In genomic region chr10:5447071-5447470, GRCh38 we compare ENCODE assay signal across 8 cellular contexts. TPM values are rescaled to one million over a fixed set of nuclear protein-coding genes. Genes with fewer than 3 reads are reported as not detected.
DNase-seq lines count a peak whose midpoint lies in the region; ATAC-seq and TF ChIP-seq lines count a peak whose summit lies in the region.

No MANE protein-coding gene starts in this region.

- peaks cover 18 to 79% (median 62%) of the 10 kb centered on the region in 7 donors for H3K4me1 Mint-ChIP-seq in naive thymus-derived CD4-positive, alpha-beta T cell

- H3K4me3 ChIP-seq in BE2C (ENCODE audit: low read depth, low read length): peak overlapping the region; percentile 61
- peak overlapping the region; percentile 79 for H3K4me3 ChIP-seq in naive thymus-derived CD4-positive, alpha-beta T cell (ENCODE audit: low read length)

- intact Hi-C loops in naive thymus-derived CD4-positive, alpha-beta T cell (cut with micrococcal nuclease): loop anchor here (1.0 to 10.0 kb wide), 6 partner anchors 10 to 604 kb away; partner anchors contain the start of genes GDI2 (in 2 of the 2), ANKRD16 (in 1 of the 2) and TASOR2 (in 1 of the 2)

- peaks cover 0 to 11% (median 4%) of the 10 kb centered on the region in 5 donors for H3K36me3 Mint-ChIP-seq in naive thymus-derived CD4-positive, alpha-beta T cell

- no peak for TF ChIP-seq CTCF in BE2C (IDR thresholded peaks at IDR 0.05; ENCODE audit: low read depth, low read length)

- H3K9me3 ChIP-seq in BE2C: no peaks in the 10 kb centered on the region
- H3K9me3 ChIP-seq in naive thymus-derived CD4-positive, alpha-beta T cell (ENCODE audit: control insufficient read depth in 2 of 3, low read length in 3 of 3): no peaks in the 10 kb centered on the region

- H3K27ac ChIP-seq in naive thymus-derived CD4-positive, alpha-beta T cell (ENCODE audit: low read depth, low read length): peak overlapping the region; percentile 78

- ATAC-seq in naive thymus-derived CD4-positive, alpha-beta T cell: no peak
- ATAC-seq in HG03457 (IDR thresholded peaks at IDR 0.05; ENCODE audit: unreplicated experiment): no peak
- ATAC-seq in esophagus mucosa: no peak

- CTCF ChIA-PET in naive thymus-derived CD4-positive, alpha-beta T cell (lab: Charles Lee): interaction anchor here (0.8 to 12.4 kb wide), 6 partner anchors 9 to 178 kb away, joined by 3 to 340 read pairs (median 4); no protein-coding TSS in a partner anchor

- H3K36me3 ChIP-seq in BE2C: peaks cover 6% of the 10 kb centered on the region
- H3K36me3 ChIP-seq in naive thymus-derived CD4-positive, alpha-beta T cell (ENCODE audit: control insufficient read depth in 2 of 3, insufficient read depth in 3 of 3, low read length in 3 of 3): no peaks in the 10 kb centered on the region

- POLR2A ChIA-PET in naive thymus-derived CD4-positive, alpha-beta T cell (lab: Charles Lee): interaction anchor here (0.7 to 7.0 kb wide), 13 partner anchors 9 to 1544 kb away, joined by 3 to 78 read pairs (median 4); no protein-coding TSS in a partner anchor

- H3K4me3 Mint-ChIP-seq in naive thymus-derived CD4-positive, alpha-beta T cell: peak overlapping the region; percentile 75 to 100 (median 96)

- peak overlapping the region; percentile 82 to 97 (median 92) for H3K27ac Mint-ChIP-seq in naive thymus-derived CD4-positive, alpha-beta T cell

- H3K4me1 ChIP-seq in BE2C: peaks cover 7% of the 10 kb centered on the region
- H3K4me1 ChIP-seq in naive thymus-derived CD4-positive, alpha-beta T cell (ENCODE audit: control insufficient read depth in 2 of 2, insufficient read depth in 2 of 2, low read length in 2 of 2): peaks cover 0 to 24% of the 10 kb centered on the region in 2 donors

- no peaks in the 10 kb centered on the region; the same call in 1 of the 2 replicates for H3K27me3 ChIP-seq in BE2C
- no peaks in the 10 kb centered on the region for H3K27me3 ChIP-seq in naive thymus-derived CD4-positive, alpha-beta T cell (ENCODE audit: control insufficient read depth in 2 of 2, insufficient read depth in 2 of 2, low read length in 2 of 2)

- H3K27me3 Mint-ChIP-seq in naive thymus-derived CD4-positive, alpha-beta T cell: no peaks in the 10 kb centered on the region

- H3K9me3 Mint-ChIP-seq in naive thymus-derived CD4-positive, alpha-beta T cell: peaks cover 0 to 3% (median 0%) of the 10 kb centered on the region in 11 donors

- DNase-seq in BE2C (no peak), LoVo (ENCODE audit: low spot score) (peak; percentile 31), dermis blood vessel endothelial cell (peak; percentile 46), NCI-H1048 (lab: John Stamatoyannopoulos, UW) (no peak)
- DNase-seq in naive thymus-derived CD4-positive, alpha-beta T cell: peak in 2 of 9 donors; percentile 12 to 14
- no peak for DNase-seq in stimulated activated CD4-positive, alpha-beta T cell treated with anti-CD3 and anti-CD28 coated beads, Interleukin-2, amount 100 ng/mL, for 24 hours

RNA-seq across cellular contexts. Expression of gene NET1, which starts 34.7 kb away (rescaled TPM):
- polyA plus RNA-seq in BE2C (2012; ENCODE audit: insufficient read depth, insufficient read length, low read depth): 16.6 TPM
- 21.1 and 34.8 TPM in 2 replicates for total RNA-seq in dermis blood vessel endothelial cell
- total RNA-seq in naive thymus-derived CD4-positive, alpha-beta T cell: 10 to 100 TPM; 31.6 to 61.6 (median 33.2) TPM
- 10 to 100 TPM; 47.9 to 52.9 TPM for polyA plus RNA-seq in naive thymus-derived CD4-positive, alpha-beta T cell
- 182 TPM for total RNA-seq in esophagus mucosa

RNA-seq across cellular contexts. Expression of gene TUBAL3, which starts 42.4 kb away (rescaled TPM):
- polyA plus RNA-seq in BE2C (2012; ENCODE audit: insufficient read depth, insufficient read length, low read depth): not detected
- total RNA-seq in dermis blood vessel endothelial cell: 0.28 and 0.34 TPM in 2 replicates
- not detected for total RNA-seq in naive thymus-derived CD4-positive, alpha-beta T cell
- not detected for polyA plus RNA-seq in naive thymus-derived CD4-positive, alpha-beta T cell
- 0.12 TPM for total RNA-seq in esophagus mucosa

RNA-seq across cellular contexts. Expression of gene CALML5, which starts 52.3 kb away (rescaled TPM):
- polyA plus RNA-seq in BE2C (2012; ENCODE audit: insufficient read depth, insufficient read length, low read depth): not detected
- total RNA-seq in dermis blood vessel endothelial cell: not detected in 2 replicates
- total RNA-seq in naive thymus-derived CD4-positive, alpha-beta T cell: not detected
- not detected for polyA plus RNA-seq in naive thymus-derived CD4-positive, alpha-beta T cell
- 16.6 TPM for total RNA-seq in esophagus mucosa

Comparison
In these comparisons a context has a peak if more than half of its experiments do, and no peak if none do; other contexts are left out.
1. DNase-seq: peak in LoVo (single experiment) and dermis blood vessel endothelial cell (single experiment); none in BE2C (single experiment), stimulated activated CD4-positive, alpha-beta T cell treated with anti-CD3 and anti-CD28 coated beads, Interleukin-2, amount 100 ng/mL, for 24 hours (0 of 2) and NCI-H1048 (single experiment).
2. RNA of gene CALML5, which starts 52.3 kb away (total RNA-seq): 16.6 TPM in esophagus mucosa (single experiment); not detected in dermis blood vessel endothelial cell and not detected in naive thymus-derived CD4-positive, alpha-beta T cell; every median in the first group is over 10 times any median in the second.